Comparison of ENCODE assay signal across 8 cellular contexts in genomic region chr19:21021238-21021637, GRCh38. TPM values are rescaled to one million over a fixed set of nuclear protein-coding genes. Genes with fewer than 3 reads are reported as not detected.
DNase-seq lines count a peak whose midpoint lies in the region; ATAC-seq and TF ChIP-seq lines count a peak whose summit lies in the region.
"Not testable (repeated sequence)": the region's sequence is repeated elsewhere in the genome, so short reads cannot be mapped to it uniquely, and the experiment has no call there.

No MANE protein-coding gene starts in this region.

- H3K27me3 ChIP-seq in BE2C; RWPE2 (ENCODE audit: insufficient read depth, poor library complexity, severe bottlenecking): not testable (repeated sequence)

- not testable (repeated sequence) for TF ChIP-seq CTCF in BE2C (IDR thresholded peaks at IDR 0.05; ENCODE audit: low read depth, low read length); HFFc6 (IDR thresholded peaks at IDR 0.05); RWPE2 (IDR thresholded peaks at IDR 0.05; ENCODE audit: poor library complexity, severe bottlenecking); natural killer cell (IDR thresholded peaks at IDR 0.05)

- H3K36me3 ChIP-seq in BE2C (peaks cover 21% of the 10 kb centered on the region), RWPE2 (ENCODE audit: low read depth) (peaks cover 40% of the 10 kb centered on the region)

- not testable (repeated sequence) for DNase-seq in BE2C; HFFc6; RWPE2 (ENCODE audit: low spot score); effector memory CD8-positive, alpha-beta T cell; natural killer cell

- H3K4me3 Mint-ChIP-seq in HFFc6 (peak overlapping the region; percentile 100), natural killer cell (peak overlapping the region; percentile 100)
- H3K4me3 Mint-ChIP-seq in activated naive CD8-positive, alpha-beta T cell = peak overlapping the region; percentile 99
- peak overlapping the region; percentile 100 for H3K4me3 Mint-ChIP-seq in effector memory CD8-positive, alpha-beta T cell
- peak overlapping the region; percentile 100 for H3K4me3 Mint-ChIP-seq in stimulated activated naive CD8-positive, alpha-beta T cell treated with anti-CD3 and anti-CD28 coated beads, Interleukin-15, Interleukin-2, amounts not matched to agents 100 ng/mL and 50 ng/mL, for 24 hours

- intact Hi-C loops in natural killer cell (cut with micrococcal nuclease) = loop anchor here (2.0 to 10.0 kb wide), 3 partner anchors 62 to 124 kb away; partner anchors contain the start of genes ZNF431, ZNF714 and ZNF85

- H3K4me1 Mint-ChIP-seq in HFFc6 (ENCODE audit: low read depth) = peaks cover 37% of the 10 kb centered on the region
- peaks cover 51% of the 10 kb centered on the region for H3K4me1 Mint-ChIP-seq in activated naive CD8-positive, alpha-beta T cell (ENCODE audit: low read depth)
- H3K4me1 Mint-ChIP-seq in effector memory CD8-positive, alpha-beta T cell (ENCODE audit: low read depth in 2 of 2) = peaks cover 35 to 52% of the 10 kb centered on the region in 2 donors
- peaks cover 39 to 41% of the 10 kb centered on the region in 2 donors for H3K4me1 Mint-ChIP-seq in natural killer cell
- H3K4me1 Mint-ChIP-seq in stimulated activated naive CD8-positive, alpha-beta T cell treated with anti-CD3 and anti-CD28 coated beads, Interleukin-15, Interleukin-2, amounts not matched to agents 100 ng/mL and 50 ng/mL, for 24 hours (ENCODE audit: low read depth) = peaks cover 60% of the 10 kb centered on the region

- H3K9me3 ChIP-seq in BE2C; RWPE2 (ENCODE audit: severe bottlenecking): not testable (repeated sequence)

- H3K4me1 ChIP-seq in BE2C = not testable (repeated sequence)
- peaks cover 22% of the 10 kb centered on the region for H3K4me1 ChIP-seq in RWPE2 (ENCODE audit: insufficient read depth, poor library complexity, severe bottlenecking)

- not testable (repeated sequence) for H3K9me3 Mint-ChIP-seq in HFFc6; activated naive CD8-positive, alpha-beta T cell (ENCODE audit: low read depth); effector memory CD8-positive, alpha-beta T cell; natural killer cell; stimulated activated naive CD8-positive, alpha-beta T cell treated with anti-CD3 and anti-CD28 coated beads, Interleukin-15, Interleukin-2, amounts not matched to agents 100 ng/mL and 50 ng/mL, for 24 hours

- H3K4me3 ChIP-seq in BE2C (ENCODE audit: low read depth, low read length) (peak overlapping the region; percentile 91), RWPE2 (ENCODE audit: severe bottlenecking) (peak overlapping the region; percentile 91), iPS-11a (ENCODE audit: low read depth, low read length) (peak overlapping the region; percentile 92)

- H3K27me3 Mint-ChIP-seq in HFFc6 (ENCODE audit: insufficient read depth); activated naive CD8-positive, alpha-beta T cell; effector memory CD8-positive, alpha-beta T cell; natural killer cell (ENCODE audit: low read depth in 2 of 2); stimulated activated naive CD8-positive, alpha-beta T cell treated with anti-CD3 and anti-CD28 coated beads, Interleukin-15, Interleukin-2, amounts not matched to agents 100 ng/mL and 50 ng/mL, for 24 hours: not testable (repeated sequence)

- H3K27ac Mint-ChIP-seq in HFFc6 = peak overlapping the region; percentile 99
- peak overlapping the region; percentile 99 for H3K27ac Mint-ChIP-seq in activated naive CD8-positive, alpha-beta T cell
- peak overlapping the region; percentile 100 for H3K27ac Mint-ChIP-seq in effector memory CD8-positive, alpha-beta T cell
- peak overlapping the region; percentile 99 to 100 for H3K27ac Mint-ChIP-seq in natural killer cell
- peak overlapping the region; percentile 99 for H3K27ac Mint-ChIP-seq in stimulated activated naive CD8-positive, alpha-beta T cell treated with anti-CD3 and anti-CD28 coated beads, Interleukin-15, Interleukin-2, amounts not matched to agents 100 ng/mL and 50 ng/mL, for 24 hours

- peak overlapping the region; percentile 80 for H3K27ac ChIP-seq in RWPE2 (ENCODE audit: poor library complexity, severe bottlenecking)

- peak; percentile 11; the same call in 2 of the 3 replicates for ATAC-seq in RWPE2 (ENCODE audit: low read depth)
- not testable (repeated sequence) for ATAC-seq in effector memory CD8-positive, alpha-beta T cell (replicated peaks); natural killer cell

- H3K36me3 Mint-ChIP-seq in HFFc6 (ENCODE audit: low read depth) = peaks cover 36% of the 10 kb centered on the region
- peaks cover 14% of the 10 kb centered on the region for H3K36me3 Mint-ChIP-seq in activated naive CD8-positive, alpha-beta T cell
- H3K36me3 Mint-ChIP-seq in effector memory CD8-positive, alpha-beta T cell (ENCODE audit: insufficient read depth) = peaks cover 43% of the 10 kb centered on the region
- H3K36me3 Mint-ChIP-seq in natural killer cell = not testable (repeated sequence)
- H3K36me3 Mint-ChIP-seq in stimulated activated naive CD8-positive, alpha-beta T cell treated with anti-CD3 and anti-CD28 coated beads, Interleukin-15, Interleukin-2, amounts not matched to agents 100 ng/mL and 50 ng/mL, for 24 hours (ENCODE audit: low read depth) = peaks cover 44% of the 10 kb centered on the region

RNA-seq across cellular contexts. Expression of gene ZNF430, which starts 0.8 kb away (rescaled TPM):
- polyA plus RNA-seq in BE2C (2012; ENCODE audit: insufficient read depth, insufficient read length, low read depth) = 1.9 TPM
- 1 to 10 TPM; 5.4 to 9.2 (median 7.1) TPM for total RNA-seq in HFFc6 (2021; fragmentation: NEBNext Ultra II Directional; extraction: Animal tissue kit (Norgen Biotek cat#: 25700))
- total RNA-seq in natural killer cell = 10 to 100 TPM; 32.7 to 43.0 (median 33.3) TPM
